In the genomic region with DNA sequence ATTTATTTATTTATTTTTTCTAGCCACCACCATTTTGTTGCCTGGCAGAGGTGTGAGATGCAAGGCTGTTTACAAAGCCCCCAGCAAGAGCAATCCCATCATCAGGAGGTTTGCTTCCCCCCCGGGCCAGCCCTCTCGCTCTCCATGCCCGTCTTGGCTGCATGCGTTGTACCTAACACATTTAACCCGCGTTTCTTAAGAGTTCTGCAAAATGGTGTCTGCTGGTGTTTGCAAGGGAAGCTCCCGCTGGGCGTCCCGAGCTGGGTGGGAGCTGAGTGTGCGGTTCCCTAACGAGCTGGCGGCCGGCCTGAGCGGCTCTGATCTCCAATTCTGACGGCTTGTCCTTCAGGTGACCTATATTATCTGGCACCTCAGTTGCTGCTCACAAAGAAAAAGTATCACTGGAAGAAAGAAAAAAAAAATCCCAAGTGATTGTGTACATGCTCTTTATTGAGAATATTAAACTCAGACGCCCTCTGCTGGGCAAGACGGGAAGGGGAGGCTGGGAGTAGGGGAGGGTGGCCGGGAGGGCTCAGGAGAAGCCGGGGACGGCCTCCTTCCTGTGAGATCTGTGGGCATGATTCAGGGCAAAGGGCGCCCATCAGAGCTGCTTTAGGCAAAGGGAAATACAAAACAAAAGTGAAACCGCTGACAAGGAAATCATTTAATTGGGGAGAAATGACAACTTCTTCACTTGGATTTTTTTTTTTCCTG, we compare ENCODE assay signal across 8 cellular contexts.
DNase-seq lines count a peak whose midpoint lies in the region; ATAC-seq and TF ChIP-seq lines count a peak whose summit lies in the region.

No MANE protein-coding gene starts in this region.

- H3K36me3 Mint-ChIP-seq in CD4-positive, alpha-beta memory T cell = no peaks in the 10 kb centered on the region

- peak overlapping the region; percentile 51 for H3K27ac ChIP-seq in CD4-positive, alpha-beta memory T cell (ENCODE audit: low read depth, low read length)
- peak overlapping the region; percentile 85 for H3K27ac ChIP-seq in muscle layer of colon (ENCODE audit: low read depth, low read length)

- H3K9me3 ChIP-seq in CD4-positive, alpha-beta memory T cell (ENCODE audit: control insufficient read depth in 1 of 2, low read length in 2 of 2) = no peaks in the 10 kb centered on the region
- no peaks in the 10 kb centered on the region for H3K9me3 ChIP-seq in muscle layer of colon (ENCODE audit: low read length)

- TF ChIP-seq POLR2A in erythroblast (IDR thresholded peaks at IDR 0.05; ENCODE audit: low read length) = peak; percentile 31

- ATAC-seq in GM19463 (IDR thresholded peaks at IDR 0.05; ENCODE audit: unreplicated experiment) = peak; percentile 63

- intact Hi-C loops in CD4-positive, alpha-beta memory T cell (cut with micrococcal nuclease) = loop anchor here (1.0 to 5.0 kb wide), 7 partner anchors 17 to 337 kb away; no protein-coding TSS in a partner anchor

- peak overlapping the region; percentile 60 for H3K9ac ChIP-seq in muscle layer of colon (ENCODE audit: low read length)

- peak overlapping the region; percentile 83 to 98 (median 92) for H3K27ac Mint-ChIP-seq in CD4-positive, alpha-beta memory T cell

- H3K27me3 ChIP-seq in CD4-positive, alpha-beta memory T cell (ENCODE audit: insufficient read depth, low read length) = no peaks in the 10 kb centered on the region
- H3K27me3 ChIP-seq in muscle layer of colon (ENCODE audit: control insufficient read depth in 1 of 2, insufficient read depth in 2 of 2, low read length in 2 of 2) = no peaks in the 10 kb centered on the region

- H3K4me3 ChIP-seq in CD4-positive, alpha-beta memory T cell (ENCODE audit: low read length in 2 of 2) = peak overlapping the region; percentile 91 to 94
- peak overlapping the region; percentile 83 to 84 for H3K4me3 ChIP-seq in muscle layer of colon (ENCODE audit: low read depth in 1 of 2, low read length in 2 of 2)

- H3K4me1 ChIP-seq in CD4-positive, alpha-beta memory T cell (ENCODE audit: insufficient read depth, low read length) = peaks cover 15% of the 10 kb centered on the region
- peaks cover 31% of the 10 kb centered on the region for H3K4me1 ChIP-seq in muscle layer of colon (ENCODE audit: insufficient read depth, low read length)

- H3K4me3 Mint-ChIP-seq in CD4-positive, alpha-beta memory T cell = peak overlapping the region; percentile 91 to 98 (median 96)

- H3K9me3 Mint-ChIP-seq in CD4-positive, alpha-beta memory T cell = no peaks in the 10 kb centered on the region

- peaks cover 11 to 22% (median 17%) of the 10 kb centered on the region in 4 donors for H3K4me1 Mint-ChIP-seq in CD4-positive, alpha-beta memory T cell

- CTCF ChIA-PET in CD4-positive, alpha-beta memory T cell (lab: Charles Lee; ENCODE audit: partially characterized antibody) = interaction anchor here (0.7 to 6.3 kb wide), 57 partner anchors 8 to 703 kb away, joined by 3 to 174 read pairs (median 5); no protein-coding TSS in a partner anchor

- peak; percentile 85 to 96 (median 88) for DNase-seq in CD4-positive, alpha-beta memory T cell
- DNase-seq in HuH-7 (ENCODE audit: low spot score) (peak; percentile 85), OCI-M2 (lab: John Stamatoyannopoulos, UW; ENCODE audit: unreplicated experiment) (peak; percentile 62), activated T-cell treated with anti-CD3 and anti-CD28 coated beads for 48 hours (ENCODE audit: low read depth) (peak; percentile 90), erythroblast (lab: John Stamatoyannopoulos, UW) (peak; percentile 88 to 93)
- DNase-seq in stimulated activated CD8-positive, alpha-beta memory T cell treated with anti-CD3 and anti-CD28 coated beads, Interleukin-4, amount 100 ng/mL, for 48 hours = peak; percentile 99

- H3K36me3 ChIP-seq in CD4-positive, alpha-beta memory T cell (ENCODE audit: insufficient read depth, low read length) = no peaks in the 10 kb centered on the region
- H3K36me3 ChIP-seq in muscle layer of colon (ENCODE audit: insufficient read depth, low read length) = no peaks in the 10 kb centered on the region

- POLR2A ChIA-PET in CD4-positive, alpha-beta memory T cell (lab: Charles Lee; ENCODE audit: partially characterized antibody) = interaction anchor here (0.6 to 6.2 kb wide), 25 partner anchors 10 to 336 kb away, joined by 3 to 55 read pairs (median 6); partner anchors contain the start of gene ZNF217

- H3K27me3 Mint-ChIP-seq in CD4-positive, alpha-beta memory T cell = no peaks in the 10 kb centered on the region

Comparison
In these comparisons a context has a peak if more than half of its experiments do, and no peak if none do; other contexts are left out.
1. Peak in every context shown above with its lines: DNase-seq, ATAC-seq, H3K4me3 ChIP-seq and H3K27ac ChIP-seq.